Comparison of ENCODE assay signal across 10 cellular contexts in the genomic region with DNA sequence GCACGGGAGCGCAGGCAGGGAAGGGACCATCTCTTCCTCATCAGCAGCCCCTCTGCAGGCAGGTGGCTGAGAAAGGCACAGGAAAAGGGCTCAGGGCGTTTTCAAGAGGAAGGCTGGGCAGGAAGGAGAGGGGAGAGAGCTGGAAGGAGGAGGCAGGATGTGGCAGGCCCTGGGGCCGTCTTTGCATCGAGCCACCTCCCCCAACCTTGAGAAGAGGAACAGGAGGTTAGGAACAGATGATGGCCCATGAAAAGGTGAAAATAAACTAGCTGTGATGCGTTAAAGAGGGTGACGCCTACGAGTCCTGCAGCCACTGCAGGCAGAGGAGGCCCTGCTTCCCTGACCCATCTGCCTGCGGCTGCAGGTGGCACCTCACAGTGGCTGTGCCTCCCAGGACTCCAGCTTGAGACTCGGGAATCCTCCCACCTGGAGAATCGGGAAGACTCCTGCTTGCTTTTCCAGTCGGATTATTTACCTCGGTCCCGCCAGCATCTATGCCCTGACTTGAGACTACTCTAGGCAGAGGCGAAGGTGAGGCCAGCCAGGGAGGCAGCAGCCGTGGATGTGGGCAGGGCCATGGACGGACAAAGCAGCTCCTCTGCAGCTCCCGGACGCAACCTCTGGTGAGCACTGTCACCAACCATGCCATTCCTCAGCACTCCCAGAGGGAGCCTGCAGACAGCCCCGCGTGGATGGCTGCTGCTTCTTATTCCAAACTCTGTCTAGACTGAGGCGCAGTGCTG. TPM values are rescaled to one million over a fixed set of nuclear protein-coding genes. Genes with fewer than 3 reads are reported as not detected.
DNase-seq lines count a peak whose midpoint lies in the region; ATAC-seq and TF ChIP-seq lines count a peak whose summit lies in the region.
"Had no signal": no experiment of that assay in that cellular context is flagged by ENCODE, and none has a peak within 500 bp of the region (broad histone marks: within the 10 kb centered on the region; RNA-seq: fewer than 3 reads in every experiment).

No MANE protein-coding gene starts in this region.

- H3K27me3 Mint-ChIP-seq in endothelial cell (ENCODE audit: unreplicated experiment) (peaks cover 5% of the 10 kb centered on the region), Caco-2 (ENCODE audit: insufficient read depth, unreplicated experiment) (peaks cover 5% of the 10 kb centered on the region)

- no peaks in the 10 kb centered on the region for H3K36me3 ChIP-seq in colonic mucosa
- no peaks in the 10 kb centered on the region for H3K36me3 ChIP-seq in Caco-2 (ENCODE audit: control insufficient read depth, insufficient read depth, low read length)

- H3K27me3 ChIP-seq in colonic mucosa (no peaks in the 10 kb centered on the region), Caco-2 (replicated peaks; ENCODE audit: control insufficient read depth, insufficient read depth, low read length) (no peaks in the 10 kb centered on the region)

- H3K27ac ChIP-seq in RWPE1 (no peak overlapping the region), colonic mucosa (no peak overlapping the region)
- H3K27ac ChIP-seq: parathyroid adenoma had no signal

- BruUV-seq in Caco-2 (replicated peaks; lab: Mats Ljungman, UMichigan), result no TSS peak

- no peak overlapping the region for H3K9ac ChIP-seq in colonic mucosa (ENCODE audit: low read depth in 2 of 2, low read length in 2 of 2)
- H3K9ac ChIP-seq: parathyroid adenoma had no signal

- H3K4me1 Mint-ChIP-seq in endothelial cell (ENCODE audit: unreplicated experiment) (peaks cover 22% of the 10 kb centered on the region), Caco-2 (ENCODE audit: low read depth, unreplicated experiment) (no peaks in the 10 kb centered on the region)

- CTCF ChIA-PET in RWPE1 (lab: Yijun Ruan, JAX) (no interaction called here), Caco-2 (lab: Charles Lee) (no interaction called here)

- H3K4me1 ChIP-seq in colonic mucosa (no peaks in the 10 kb centered on the region), Caco-2 (no peaks in the 10 kb centered on the region)
- H3K4me1 ChIP-seq: parathyroid adenoma had no signal

- H3K36me3 Mint-ChIP-seq in endothelial cell (ENCODE audit: low read depth, unreplicated experiment) (no peaks in the 10 kb centered on the region), Caco-2 (ENCODE audit: insufficient read depth, unreplicated experiment) (no peaks in the 10 kb centered on the region)

- H3K9me3 Mint-ChIP-seq in endothelial cell (ENCODE audit: unreplicated experiment) (no peaks in the 10 kb centered on the region), Caco-2 (ENCODE audit: unreplicated experiment) (no peaks in the 10 kb centered on the region)

- no peak overlapping the region for H3K27ac Mint-ChIP-seq in endothelial cell (ENCODE audit: unreplicated experiment)
- no peak overlapping the region for H3K27ac Mint-ChIP-seq in Caco-2 (ENCODE audit: unreplicated experiment)

- TF ChIP-seq CTCF in endothelial cell (IDR thresholded peaks at IDR 0.05; ENCODE audit: unreplicated experiment) (no peak), RWPE1 (conservative IDR thresholded peaks at IDR 0.05; ENCODE audit: low read depth) (no peak), colonic mucosa (IDR thresholded peaks at IDR 0.05) (no peak), Caco-2 (IDR thresholded peaks at IDR 0.05; ENCODE audit: insufficient read depth in 1 of 2, low read depth in 1 of 2, low read length in 1 of 2, severe bottlenecking in 1 of 2, unreplicated experiment in 1 of 2) (no peak)

- H3K4me3 Mint-ChIP-seq in endothelial cell (ENCODE audit: unreplicated experiment) (peak overlapping the region; percentile 38), Caco-2 (ENCODE audit: unreplicated experiment) (no peak overlapping the region)

- DNase-seq in ELF-1 (ENCODE audit: low read depth, low spot score) (peak; percentile 70), Kasumi-1 (lab: John Stamatoyannopoulos, UW) (peak; percentile 76 to 85), endothelial cell (ENCODE audit: low spot score) (no peak), RWPE1 (ENCODE audit: low spot score) (no peak), COR-L47 (lab: John Stamatoyannopoulos, UW) (no peak), colonic mucosa (no peak), Caco-2 (no peak)
- DNase-seq: NCI-H2107 had no signal

- H3K4me3 ChIP-seq in colonic mucosa (no peak overlapping the region), Caco-2 (ENCODE audit: low read depth, low read length) (no peak overlapping the region)

- POLR2A ChIA-PET in RWPE1 (lab: Yijun Ruan, JAX; ENCODE audit: low non-redundant PET), result no interaction called here
- POLR2A ChIA-PET in Caco-2 (lab: Charles Lee), result no interaction called here

- H3K9me3 ChIP-seq in colonic mucosa, result no peaks in the 10 kb centered on the region
- no peaks in the 10 kb centered on the region for H3K9me3 ChIP-seq in Caco-2

- peak; percentile 67 for ATAC-seq in GM21529 (IDR thresholded peaks at IDR 0.05; ENCODE audit: unreplicated experiment)

- intact Hi-C loops in colonic mucosa (cut with DNase I) (no loop called here), Caco-2 (cut with micrococcal nuclease; ENCODE audit: unreplicated experiment) (no loop called here)

RNA-seq across cellular contexts. Expression of gene MED10, which starts 18.2 kb away (rescaled TPM):
- 53.0 TPM for total RNA-seq in endothelial cell (ENCODE audit: unreplicated experiment)
- 10 to 100 TPM; 25.0 to 27.3 TPM for total RNA-seq in colonic mucosa
- 48.6 and 50.6 TPM in 2 replicates for total RNA-seq in Caco-2 (2022)

Comparison
In these comparisons a context has a peak if more than half of its experiments do, and no peak if none do; other contexts are left out.
1. DNase-seq: peak in ELF-1 (single experiment) and Kasumi-1 (2 of 2); none in endothelial cell (single experiment), RWPE1 (single experiment), COR-L47 (single experiment), colonic mucosa (single experiment) and Caco-2 (0 of 2).